ENCODE assay signal across 8 cellular contexts in the genomic region with DNA sequence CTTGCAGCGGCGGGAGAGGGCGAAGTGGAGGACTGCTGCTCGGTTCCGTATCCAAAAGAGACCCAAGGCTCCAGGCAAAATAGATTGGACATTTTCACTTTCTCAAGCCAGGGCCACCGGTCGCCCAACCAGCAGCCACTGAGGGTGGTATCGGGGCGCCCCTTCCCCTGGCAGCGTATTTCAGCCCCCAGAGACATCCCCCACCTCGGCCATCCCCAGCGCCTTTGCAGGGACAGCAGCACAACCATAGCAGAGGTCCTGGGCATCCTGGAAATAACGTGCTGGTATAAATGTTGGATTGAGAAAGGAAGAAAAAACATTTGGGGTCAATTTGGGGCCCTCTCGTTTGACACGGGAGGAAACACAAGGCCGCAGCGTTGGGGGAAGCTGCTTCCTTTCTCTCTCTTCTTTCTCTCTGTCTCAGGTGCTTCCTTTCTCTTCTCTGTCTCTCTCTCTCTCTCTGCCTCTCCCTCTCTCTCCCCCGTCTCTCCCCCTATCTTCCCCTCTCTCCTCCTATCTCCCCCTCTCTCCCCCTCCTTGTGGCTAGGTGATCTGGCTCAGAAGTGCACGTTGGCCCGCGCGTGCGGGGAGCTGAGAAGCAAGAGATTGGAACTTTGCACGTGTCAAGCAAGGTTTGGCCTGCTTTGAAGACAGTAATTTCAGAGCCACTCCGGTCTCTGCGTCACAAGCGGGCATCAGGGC. TPM values are rescaled to one million over a fixed set of nuclear protein-coding genes. Genes with fewer than 3 reads are reported as not detected.
DNase-seq lines count a peak whose midpoint lies in the region; ATAC-seq and TF ChIP-seq lines count a peak whose summit lies in the region.

No MANE protein-coding gene starts in this region.

- H3K9me3 ChIP-seq in CD8-positive, alpha-beta T cell (ENCODE audit: low read length) = no peaks in the 10 kb centered on the region
- H3K9me3 ChIP-seq in MM.1S (replicated peaks; ENCODE audit: insufficient read depth, low read length) = no peaks in the 10 kb centered on the region

- H3K36me3 ChIP-seq in CD8-positive, alpha-beta T cell (ENCODE audit: insufficient read depth, low read length) = no peaks in the 10 kb centered on the region
- no peaks in the 10 kb centered on the region for H3K36me3 ChIP-seq in MM.1S (replicated peaks; ENCODE audit: insufficient read depth, low read length)

- no peaks in the 10 kb centered on the region for H3K27me3 ChIP-seq in CD8-positive, alpha-beta T cell (ENCODE audit: insufficient read depth, low read length)
- H3K27me3 ChIP-seq in MM.1S (replicated peaks; ENCODE audit: insufficient read depth, low read length) = no peaks in the 10 kb centered on the region

- H3F3A ChIP-seq in MM.1S (ENCODE audit: insufficient read depth, low read length) = no peaks in the 10 kb centered on the region

- CTCF ChIA-PET in CD8-positive, alpha-beta T cell (lab: Charles Lee) = interaction anchor here (1.6 to 3.8 kb wide), 4 partner anchors 10 to 49 kb away, joined by 6 to 21 read pairs (median 11); no protein-coding TSS in a partner anchor

- no peaks in the 10 kb centered on the region for H4K20me1 ChIP-seq in MM.1S (ENCODE audit: insufficient read depth, low read length)

- peak overlapping the region; percentile 79 for H3K4me3 ChIP-seq in CD8-positive, alpha-beta T cell (ENCODE audit: low read depth, low read length)
- H3K4me3 ChIP-seq in MM.1S (ENCODE audit: low read length) (peak overlapping the region; percentile 34; the same call in 1 of the 2 replicates), iPS-11a (ENCODE audit: low read depth, low read length) (peak overlapping the region; percentile 51)

- H3K36me3 Mint-ChIP-seq in CD8-positive, alpha-beta T cell = peaks cover 13% of the 10 kb centered on the region

- H3K4me1 ChIP-seq in CD8-positive, alpha-beta T cell (ENCODE audit: insufficient read depth, low read length) = peaks cover 42% of the 10 kb centered on the region
- H3K4me1 ChIP-seq in MM.1S (ENCODE audit: low read length) = no peaks in the 10 kb centered on the region

- no peaks in the 10 kb centered on the region for H3K9me3 Mint-ChIP-seq in CD8-positive, alpha-beta T cell

- POLR2A ChIA-PET in CD8-positive, alpha-beta T cell (lab: Charles Lee) = interaction anchor here (0.6 to 3.6 kb wide), 15 partner anchors 10 to 1745 kb away, joined by 3 to 89 read pairs (median 5); no protein-coding TSS in a partner anchor

- no peaks in the 10 kb centered on the region for H3K9me2 ChIP-seq in MM.1S (replicated peaks; ENCODE audit: insufficient read depth, low read length)

- peak overlapping the region; percentile 65 for H3K4me2 ChIP-seq in MM.1S (ENCODE audit: low read depth, low read length)

- peak; percentile 36 to 78 (median 61) for DNase-seq in CD8-positive, alpha-beta T cell
- DNase-seq in MM.1S (no peak), left lobe of liver (ENCODE audit: low spot score) (no peak), mesenteric fat pad (ENCODE audit: low spot score) (no peak)
- DNase-seq in activated effector memory CD4-positive, alpha-beta T cell treated with anti-CD3 and anti-CD28 coated beads, Interleukin-2, amount 50 U/mL, for 16 hours = peak; percentile 80
- DNase-seq in stimulated activated CD4-positive, alpha-beta T cell treated with anti-CD3 and anti-CD28 coated beads, Interleukin-4, amount 100 ng/mL, for 24 hours = peak; percentile 53

- TF ChIP-seq CTCF in CD8-positive, alpha-beta T cell (IDR thresholded peaks at IDR 0.05) = no peak
- TF ChIP-seq CTCF in MM.1S (IDR thresholded peaks at IDR 0.05; ENCODE audit: low read length) = no peak

- no peak overlapping the region for H3K4me3 Mint-ChIP-seq in CD8-positive, alpha-beta T cell

- H3K27me3 Mint-ChIP-seq in CD8-positive, alpha-beta T cell (ENCODE audit: low read depth) = no peaks in the 10 kb centered on the region

- H2AFZ ChIP-seq in MM.1S (ENCODE audit: low read length) = peak overlapping the region; percentile 70

- H3K9ac ChIP-seq in MM.1S (ENCODE audit: low read length) = no peak overlapping the region

- peak overlapping the region; percentile 97 for H3K27ac ChIP-seq in CD8-positive, alpha-beta T cell (ENCODE audit: low read depth, low read length)
- H3K27ac ChIP-seq in MM.1S (ENCODE audit: low read length) = no peak overlapping the region

- H3K27ac Mint-ChIP-seq in CD8-positive, alpha-beta T cell = no peak overlapping the region

- peaks cover 46% of the 10 kb centered on the region for H3K4me1 Mint-ChIP-seq in CD8-positive, alpha-beta T cell (ENCODE audit: low read depth)

- H3K79me2 ChIP-seq in MM.1S (ENCODE audit: low read length) = no peaks in the 10 kb centered on the region

- peak; percentile 38 for ATAC-seq in CD8-positive, alpha-beta T cell
- ATAC-seq in left lobe of liver (no peak), GM19023 (IDR thresholded peaks at IDR 0.05; ENCODE audit: unreplicated experiment) (no peak)

- intact Hi-C loops in CD8-positive, alpha-beta T cell (cut with DNase I, micrococcal nuclease) = loop anchor here (1.0 to 10.0 kb wide), 7 partner anchors 12 to 1953 kb away; a partner anchor contains a TSS

RNA-seq across cellular contexts. Expression of a gene that starts 0.6 kb away (rescaled TPM):
- 10 to 100 TPM; 62.2 to 73.9 TPM for total RNA-seq in CD8-positive, alpha-beta T cell
- total RNA-seq in left lobe of liver (25.2 TPM), mesenteric fat pad (63.4 TPM)

Comparison
In these comparisons a context has a peak if more than half of its experiments do, and no peak if none do; other contexts are left out.
1. DNase-seq: peak in CD8-positive, alpha-beta T cell (7 of 7), activated effector memory CD4-positive, alpha-beta T cell treated with anti-CD3 and anti-CD28 coated beads, Interleukin-2, amount 50 U/mL, for 16 hours (single experiment) and stimulated activated CD4-positive, alpha-beta T cell treated with anti-CD3 and anti-CD28 coated beads, Interleukin-4, amount 100 ng/mL, for 24 hours (single experiment); none in MM.1S (single experiment), left lobe of liver (single experiment) and mesenteric fat pad (single experiment).
2. Peak in every context shown above with its lines, with median percentiles within 50 percentile points of each other: H3K4me3 ChIP-seq.